In the genomic region with DNA sequence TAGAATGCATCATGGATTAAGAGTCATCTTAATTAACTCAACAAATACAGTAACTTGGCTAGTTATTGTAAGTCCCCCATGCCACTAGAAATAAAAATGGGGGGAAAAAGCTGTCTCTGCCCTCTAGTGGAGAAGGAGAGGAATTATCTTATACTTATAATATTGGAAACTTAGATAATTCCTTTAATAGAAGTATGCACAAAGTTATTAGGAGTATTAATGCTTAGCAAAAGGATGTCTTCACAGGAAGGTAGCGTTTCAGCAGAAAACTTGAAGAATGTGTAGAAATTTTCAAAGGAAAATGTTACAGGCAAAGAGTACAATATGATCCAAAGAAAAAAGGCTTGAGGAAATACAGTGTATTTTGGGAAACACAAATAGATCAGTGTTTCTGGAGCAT, we compare ENCODE assay signal across 8 cellular contexts. TPM values are rescaled to one million over a fixed set of nuclear protein-coding genes. Genes with fewer than 3 reads are reported as not detected.
A peak's percentile ranks its signal among the peaks of the same experiment; 100 is the strongest.
DNase-seq lines count a peak whose midpoint lies in the region; ATAC-seq and TF ChIP-seq lines count a peak whose summit lies in the region.

No MANE protein-coding gene starts in this region.

- H3K9me3 ChIP-seq in left ventricle myocardium inferior (replicated peaks) (peaks cover 2% of the 10 kb centered on the region), ovary (no peaks in the 10 kb centered on the region)

- no peak overlapping the region for H3K27ac ChIP-seq in left ventricle myocardium inferior (replicated peaks)
- no peak overlapping the region for H3K27ac ChIP-seq in ovary

- no peaks in the 10 kb centered on the region for H3K27me3 Mint-ChIP-seq in activated T-cell treated with anti-CD3 and anti-CD28 coated beads, Interleukin-2, amount 50 U/mL, for 4 hours (ENCODE audit: low read depth)

- intact Hi-C loops in left ventricle myocardium inferior (cut with micrococcal nuclease), result no loop called here
- intact Hi-C loops in left cardiac atrium (cut with DNase I), result no loop called here
- intact Hi-C loops in ovary (cut with DNase I), result no loop called here

- no peak for TF ChIP-seq EP300 in ovary (IDR thresholded peaks at IDR 0.05)

- H3K4me1 ChIP-seq in left ventricle myocardium inferior, result no peaks in the 10 kb centered on the region
- H3K4me1 ChIP-seq in ovary (ENCODE audit: insufficient read depth), result no peaks in the 10 kb centered on the region

- no peaks in the 10 kb centered on the region for H3K4me1 Mint-ChIP-seq in activated T-cell treated with anti-CD3 and anti-CD28 coated beads, Interleukin-2, amount 50 U/mL, for 4 hours (ENCODE audit: low read depth)

- TF ChIP-seq CTCF in left ventricle myocardium inferior (IDR thresholded peaks at IDR 0.05; ENCODE audit: borderline replicate concordance), result peak; percentile 69
- peak; percentile 62 for TF ChIP-seq CTCF in epithelial cell of esophagus (IDR thresholded peaks at IDR 0.05; ENCODE audit: insufficient read depth, low read depth, low read length, missing control alignments)
- peak; percentile 74 for TF ChIP-seq CTCF in retinal pigment epithelial cell (conservative IDR thresholded peaks at IDR 0.05; ENCODE audit: low read depth, low read length)
- TF ChIP-seq CTCF in ovary (IDR thresholded peaks at IDR 0.05), result no peak

- H3K9me3 Mint-ChIP-seq in activated T-cell treated with anti-CD3 and anti-CD28 coated beads, Interleukin-2, amount 50 U/mL, for 4 hours, result no peaks in the 10 kb centered on the region

- H3K36me3 Mint-ChIP-seq in activated T-cell treated with anti-CD3 and anti-CD28 coated beads, Interleukin-2, amount 50 U/mL, for 4 hours (ENCODE audit: insufficient read depth), result no peaks in the 10 kb centered on the region

- WGBS in ovary, 3 donors, result 6 to 14% (median 11%) methylated on average over 1 of the region's 1 CpG

- peaks cover 8% of the 10 kb centered on the region for H3K27me3 ChIP-seq in left ventricle myocardium inferior (ENCODE audit: low read depth)
- no peaks in the 10 kb centered on the region for H3K27me3 ChIP-seq in ovary

- DNase-seq in left ventricle myocardium inferior, result no peak
- DNase-seq in left cardiac atrium, result no peak
- DNase-seq in NCI-H774 (lab: John Stamatoyannopoulos, UW), result peak; percentile 10
- peak; percentile 9 for DNase-seq in epithelial cell of esophagus (ENCODE audit: low read depth)
- DNase-seq in retinal pigment epithelial cell (ENCODE audit: low read depth), result no peak
- DNase-seq in activated T-cell treated with anti-CD3 and anti-CD28 coated beads, Interleukin-2, amount 50 U/mL, for 4 hours, result no peak
- DNase-seq in ovary, result no peak
- no peak for DNase-seq in NK-92 (lab: John Stamatoyannopoulos, UW; ENCODE audit: unreplicated experiment)

- H3K4me3 ChIP-seq in left ventricle myocardium inferior (no peak overlapping the region), epithelial cell of esophagus (ENCODE audit: low read length) (no peak overlapping the region), retinal pigment epithelial cell (ENCODE audit: low read length) (no peak overlapping the region), ovary (no peak overlapping the region)

- no peak for ATAC-seq in left cardiac atrium
- no peak for ATAC-seq in activated T-cell treated with anti-CD3 and anti-CD28 coated beads, Interleukin-2, amount 50 U/mL, for 4 hours

- H3K36me3 ChIP-seq in left ventricle myocardium inferior, result no peaks in the 10 kb centered on the region
- no peaks in the 10 kb centered on the region for H3K36me3 ChIP-seq in ovary

- no peak overlapping the region for H3K4me3 Mint-ChIP-seq in activated T-cell treated with anti-CD3 and anti-CD28 coated beads, Interleukin-2, amount 50 U/mL, for 4 hours

- no peak for TF ChIP-seq POLR2A in ovary (IDR thresholded peaks at IDR 0.05)

RNA-seq across cellular contexts. Expression of a gene that starts 19.8 kb away (rescaled TPM):
- total RNA-seq in left ventricle myocardium inferior (not detected), left cardiac atrium (not detected), ovary (not detected)
- total RNA-seq in activated T-cell treated with anti-CD3 and anti-CD28 coated beads, Interleukin-2, amount 50 U/mL, for 4 hours, result not detected
- polyA plus RNA-seq in ovary, result not detected

RNA-seq across cellular contexts. Expression of a gene that starts 35.2 kb away (rescaled TPM):
- total RNA-seq in left ventricle myocardium inferior (0.19 TPM), left cardiac atrium (under 1 TPM; 0.26 to 0.82 TPM), ovary (1 to 10 TPM in 2 of 7 donors, under 1 TPM in 5; 0.24 to 1.3 (median 0.56) TPM)
- total RNA-seq in activated T-cell treated with anti-CD3 and anti-CD28 coated beads, Interleukin-2, amount 50 U/mL, for 4 hours, result not detected
- polyA plus RNA-seq in ovary, result under 1 TPM; 0.40 to 0.98 TPM

RNA-seq across cellular contexts. Expression of a gene that starts 37.6 kb away (rescaled TPM):
- total RNA-seq in left ventricle myocardium inferior (44.9 TPM), left cardiac atrium (10 to 100 TPM; 38.3 to 44.4 TPM), ovary (10 to 100 TPM; 27.7 to 60.9 (median 33.4) TPM)
- total RNA-seq in activated T-cell treated with anti-CD3 and anti-CD28 coated beads, Interleukin-2, amount 50 U/mL, for 4 hours, result 1 to 10 TPM; 5.5 to 7.0 (median 6.5) TPM
- polyA plus RNA-seq in ovary, result 10 to 100 TPM in 1 of 2 donors, 1 to 10 TPM in 1; 4.8 to 31.0 TPM

Comparison
In these comparisons a context has a peak if more than half of its experiments do, and no peak if none do; other contexts are left out.
1. DNase-seq: peak in NCI-H774 (single experiment) and epithelial cell of esophagus (single experiment); none in left ventricle myocardium inferior (single experiment), left cardiac atrium (single experiment), retinal pigment epithelial cell (single experiment), activated T-cell treated with anti-CD3 and anti-CD28 coated beads, Interleukin-2, amount 50 U/mL, for 4 hours (single experiment), ovary (0 of 5) and NK-92 (single experiment).
2. CTCF ChIP-seq: peak in left ventricle myocardium inferior (single experiment), epithelial cell of esophagus (single experiment) and retinal pigment epithelial cell (single experiment); none in ovary (0 of 3).